Comparison of ENCODE assay signal across 22 cellular contexts in genomic region chr7:36637417-36637816, GRCh38.
A peak's percentile ranks its signal among the peaks of the same experiment; 100 is the strongest.
DNase-seq lines count a peak whose midpoint lies in the region; ATAC-seq, FAIRE-seq and TF ChIP-seq lines count a peak whose summit lies in the region.
"Had no signal": no experiment of that assay in that cellular context is flagged by ENCODE, and none has a peak within 500 bp of the region (broad histone marks: within the 10 kb centered on the region; RNA-seq: fewer than 3 reads in every experiment).

No MANE protein-coding gene starts in this region.

- H3K4me1 ChIP-seq in HEK293 (ENCODE audit: control insufficient read depth, insufficient read depth, low read length) (no peaks in the 10 kb centered on the region), neutrophil (ENCODE audit: control insufficient read depth in 1 of 2, insufficient read depth in 1 of 2, low read depth in 1 of 2, low read length in 1 of 2) (peaks cover 0 to 5% of the 10 kb centered on the region in 2 experiments), gastrocnemius medialis (no peaks in the 10 kb centered on the region)
- H3K4me1 ChIP-seq: gastroesophageal sphincter, testis had no signal

- H3K36me3 Mint-ChIP-seq in activated CD4-positive, alpha-beta T cell treated with anti-CD3 and anti-CD28 coated beads, Interleukin-2, amount 10 ng/mL, durations not matched to agents 24 days and 14 days (ENCODE audit: low read depth), result peaks cover 13% of the 10 kb centered on the region

- H3K9me3 ChIP-seq in HEK293 (ENCODE audit: control insufficient read depth, insufficient read depth, low read depth, low read length) (no peaks in the 10 kb centered on the region), neutrophil (no peaks in the 10 kb centered on the region), gastrocnemius medialis (no peaks in the 10 kb centered on the region)
- H3K9me3 ChIP-seq: gastroesophageal sphincter, testis had no signal

- peak; percentile 61 for DNase-seq in activated CD4-positive, alpha-beta T cell treated with anti-CD3 and anti-CD28 coated beads, Interleukin-2, amount 10 ng/mL, durations not matched to agents 24 days and 14 days
- DNase-seq in activated CD4-positive, alpha-beta T cell treated with anti-CD3 and anti-CD28 coated beads, Interleukin-2, amount 50 U/mL, for 48 hours, result no peak
- DNase-seq in bronchial epithelial cell (ENCODE audit: low read depth), result no peak
- DNase-seq in ACHN, result no peak
- DNase-seq in gastrocnemius medialis, result no peak
- DNase-seq: activated T-cell treated with anti-CD3 and anti-CD28 coated beads for 4 hours; hippocampal formation; NCI-H1092 treated with DMSO at 0.1 percent for 48 hours; nephron progenitor cell; NK-92 treated with Interleukin-12 subunit alpha and Interleukin-12 subunit beta, amount 100 ng/mL, for 24 hours; stimulated activated naive CD8-positive, alpha-beta T cell treated with anti-CD3 and anti-CD28 coated beads, Interleukin-15, Interleukin-2, amounts not matched to agents 100 U/mL and 50 U/mL, for 24 hours; testis had no signal

- ATAC-seq in gastrocnemius medialis, result no peak
- no peak for ATAC-seq in HG03097 (IDR thresholded peaks at IDR 0.05; ENCODE audit: low FRiP score, unreplicated experiment)
- ATAC-seq: activated CD4-positive, CD25-positive, alpha-beta regulatory T cell treated with anti-CD3 and anti-CD28 coated beads, Interleukin-2, amount 50 U/mL, for 24 hours; gastroesophageal sphincter; GM12878; stimulated activated naive CD8-positive, alpha-beta T cell treated with anti-CD3 and anti-CD28 coated beads, Interleukin-15, Interleukin-2, amounts not matched to agents 100 U/mL and 50 U/mL, for 24 hours had no signal

- no peak overlapping the region for H3K27ac Mint-ChIP-seq in activated CD4-positive, alpha-beta T cell treated with anti-CD3 and anti-CD28 coated beads, Interleukin-2, amount 10 ng/mL, durations not matched to agents 24 days and 14 days

- H3K4me3 Mint-ChIP-seq in activated CD4-positive, alpha-beta T cell treated with anti-CD3 and anti-CD28 coated beads, Interleukin-2, amount 10 ng/mL, durations not matched to agents 24 days and 14 days, result no peak overlapping the region
- H3K4me3 Mint-ChIP-seq: nephron progenitor cell had no signal

- no peak for TF ChIP-seq POLR2A in gastrocnemius medialis (IDR thresholded peaks at IDR 0.05)

- intact Hi-C loops in activated CD4-positive, alpha-beta T cell treated with anti-CD3 and anti-CD28 coated beads, Interleukin-2, amount 10 ng/mL, durations not matched to agents 24 days and 14 days (cut with micrococcal nuclease), result loop anchor here (5.0 kb wide), 1 partner anchor 35 kb away; no protein-coding TSS in a partner anchor
- intact Hi-C loops in gastrocnemius medialis (cut with DNase I; ENCODE audit: low total_unique reads), result no loop called here

- TF ChIP-seq CTCF in HEK293 (tag by site-specific recombination; IDR thresholded peaks at IDR 0.05) (no peak), bronchial epithelial cell (IDR thresholded peaks at IDR 0.05; ENCODE audit: insufficient read depth, low read length, severe bottlenecking) (no peak), neutrophil (IDR thresholded peaks at IDR 0.05) (no peak), gastrocnemius medialis (IDR thresholded peaks at IDR 0.05 in 4 of 5, conservative IDR thresholded peaks at IDR 0.05 in 1 of 5) (no peak)

- H3K27me3 Mint-ChIP-seq in activated CD4-positive, alpha-beta T cell treated with anti-CD3 and anti-CD28 coated beads, Interleukin-2, amount 10 ng/mL, durations not matched to agents 24 days and 14 days, result no peaks in the 10 kb centered on the region

- CTCF ChIA-PET in HEK293 (lab: Yijun Ruan, JAX), result interaction anchor here (1.5 to 1.6 kb wide), 2 partner anchors 11 to 33 kb away, joined by 4 to 5 read pairs; no protein-coding TSS in a partner anchor

- POLR2A ChIA-PET in HEK293 (lab: Yijun Ruan, JAX), result no interaction called here

- H3K27me3 ChIP-seq in bronchial epithelial cell (ENCODE audit: control insufficient read depth, insufficient read depth, low read length) (peaks cover 1% of the 10 kb centered on the region), neutrophil (no peaks in the 10 kb centered on the region), gastrocnemius medialis (no peaks in the 10 kb centered on the region)
- H3K27me3 ChIP-seq: gastroesophageal sphincter, testis had no signal

- H3K36me3 ChIP-seq in HEK293 (ENCODE audit: control insufficient read depth in 2 of 2, insufficient read depth in 1 of 2, low read length in 2 of 2) (no peaks in the 10 kb centered on the region), bronchial epithelial cell (ENCODE audit: control insufficient read depth, insufficient read depth, low read length) (no peaks in the 10 kb centered on the region), neutrophil (peaks cover 73% of the 10 kb centered on the region), gastrocnemius medialis (no peaks in the 10 kb centered on the region)
- H3K36me3 ChIP-seq: gastroesophageal sphincter had no signal

- peak; percentile 13 for FAIRE-seq in bronchial epithelial cell (lab: Jason Lieb, UNC)
- FAIRE-seq: A204.1, GM12878, GM19239 had no signal

- H3K4me3 ChIP-seq in HEK293 (ENCODE audit: low read depth, low read length) (no peak overlapping the region), bronchial epithelial cell (ENCODE audit: low read depth, low read length) (no peak overlapping the region), neutrophil (ENCODE audit: low read depth in 1 of 2, low read length in 1 of 2) (no peak overlapping the region), gastrocnemius medialis (no peak overlapping the region)
- H3K4me3 ChIP-seq: gastroesophageal sphincter, GM12878, K562, skin epidermis, testis had no signal

- H3K9me3 Mint-ChIP-seq in activated CD4-positive, alpha-beta T cell treated with anti-CD3 and anti-CD28 coated beads, Interleukin-2, amount 10 ng/mL, durations not matched to agents 24 days and 14 days, result no peaks in the 10 kb centered on the region
- H3K9me3 Mint-ChIP-seq: nephron progenitor cell had no signal

- in situ Hi-C loops in ACHN (cut with HindIII; ENCODE audit: low pct_ligation_motif_present, low pct_unique_long_range_greater_than_20kb, low sequenced_read_pairs) (no loop called here), gastrocnemius medialis (cut with MboI; ENCODE audit: low sequenced_read_pairs in 4 of 4) (no loop called here)

- H3K27ac ChIP-seq in HEK293 (ENCODE audit: extremely low read depth, low read depth, low read length) (no peak overlapping the region), neutrophil (peak overlapping the region; percentile 21), gastrocnemius medialis (no peak overlapping the region)
- H3K27ac ChIP-seq: gastroesophageal sphincter, testis had no signal

- peaks cover 39% of the 10 kb centered on the region for H3K4me1 Mint-ChIP-seq in activated CD4-positive, alpha-beta T cell treated with anti-CD3 and anti-CD28 coated beads, Interleukin-2, amount 10 ng/mL, durations not matched to agents 24 days and 14 days

TF ChIP-seq in HEK293, 187 proteins besides CTCF, POLR2A, EP300 and RAD21:
- 0 out of 2 replicates have a peak, but pooled peaks have one; percentile 33 for TF ChIP-seq GLIS1 (tag by site-specific recombination; IDR thresholded peaks at IDR 0.05)
- TF ChIP-seq ZIC2 (tag by site-specific recombination; IDR thresholded peaks at IDR 0.05), result no peak
